In the genomic region with DNA sequence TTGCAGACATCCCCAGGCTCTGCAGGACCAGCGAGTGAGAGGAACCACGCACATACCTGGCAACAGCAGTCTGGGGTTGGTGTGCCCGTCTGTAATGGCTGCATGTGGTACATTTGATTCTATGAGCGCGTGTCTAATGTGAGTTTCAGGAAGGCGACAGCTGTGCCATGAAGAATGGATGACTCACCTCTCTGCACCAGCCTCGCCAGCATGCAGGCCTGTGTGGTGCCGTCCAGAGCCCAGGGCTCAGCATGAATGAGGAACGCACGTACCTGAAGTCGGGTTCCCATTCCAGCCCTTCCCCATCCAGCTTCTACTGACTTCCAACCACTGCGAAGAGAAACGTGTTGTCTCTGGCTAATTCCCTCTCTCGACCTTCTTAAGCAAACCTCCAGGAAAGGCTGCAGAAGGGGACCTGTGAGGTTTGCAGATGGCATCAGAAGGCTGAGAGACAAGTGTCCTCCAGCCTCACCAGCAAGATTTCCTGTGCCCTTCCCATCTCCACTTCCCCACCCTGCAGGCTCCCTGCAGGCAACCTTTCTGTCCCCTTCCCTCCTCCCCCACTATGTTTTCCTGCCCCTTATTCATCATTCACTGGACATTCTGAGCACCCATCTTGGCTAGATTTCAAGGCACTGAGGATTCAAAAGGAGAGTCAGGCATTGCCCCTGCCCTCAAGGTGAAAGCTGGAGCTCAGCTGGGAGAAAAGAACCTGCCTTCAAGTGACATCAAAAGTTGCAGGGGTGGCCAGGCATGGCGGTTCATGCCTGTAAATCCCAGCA, we compare ENCODE assay signal across 1 cellular context.
TF ChIP-seq lines count a peak whose summit lies in the region.

No MANE protein-coding gene starts in this region.

TF ChIP-seq in IMR-90, 13 proteins besides CTCF, POLR2A, EP300 and RAD21:
- TF ChIP-seq BHLHE40 (IDR thresholded peaks at IDR 0.05; ENCODE audit: low read depth, low read length) = no peak
- TF ChIP-seq, protein P1, sequence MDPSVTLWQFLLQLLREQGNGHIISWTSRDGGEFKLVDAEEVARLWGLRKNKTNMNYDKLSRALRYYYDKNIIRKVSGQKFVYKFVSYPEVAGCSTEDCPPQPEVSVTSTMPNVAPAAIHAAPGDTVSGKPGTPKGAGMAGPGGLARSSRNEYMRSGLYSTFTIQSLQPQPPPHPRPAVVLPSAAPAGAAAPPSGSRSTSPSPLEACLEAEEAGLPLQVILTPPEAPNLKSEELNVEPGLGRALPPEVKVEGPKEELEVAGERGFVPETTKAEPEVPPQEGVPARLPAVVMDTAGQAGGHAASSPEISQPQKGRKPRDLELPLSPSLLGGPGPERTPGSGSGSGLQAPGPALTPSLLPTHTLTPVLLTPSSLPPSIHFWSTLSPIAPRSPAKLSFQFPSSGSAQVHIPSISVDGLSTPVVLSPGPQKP (IDR thresholded peaks at IDR 0.05; ENCODE audit: borderline replicate concordance, low read depth, low read length) = no peak
